Comparison of ENCODE assay signal across 15 cellular contexts in the genomic region with DNA sequence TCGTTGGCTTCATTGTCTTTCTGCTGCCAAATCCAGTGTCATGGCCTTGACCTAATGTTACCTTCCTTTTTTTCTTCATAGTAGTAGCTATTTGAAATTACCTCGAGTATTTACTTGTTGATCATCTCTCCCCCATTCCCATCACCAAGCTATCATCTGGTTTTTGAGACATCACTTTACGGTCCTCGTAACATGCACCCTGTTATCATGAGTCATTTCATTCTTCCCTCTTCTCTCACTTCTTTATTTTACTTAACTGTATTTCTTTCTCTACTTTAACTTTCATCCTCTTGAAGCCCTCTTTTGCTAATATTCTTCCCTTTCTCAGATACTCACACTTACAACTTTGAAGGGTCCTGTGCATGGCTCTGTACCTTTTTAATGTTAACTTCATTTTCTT.
"Had no signal": no experiment of that assay in that cellular context is flagged by ENCODE, and none has a peak within 500 bp of the region (broad histone marks: within the 10 kb centered on the region; RNA-seq: fewer than 3 reads in every experiment).

No MANE protein-coding gene starts in this region.

- H3K27ac Mint-ChIP-seq: progenitor cell of endocrine pancreas, type B pancreatic cell had no signal

- DNase-seq: activated CD8-positive, alpha-beta memory T cell treated with anti-CD3 and anti-CD28 coated beads for 24 hours; activated effector memory CD4-positive, alpha-beta T cell treated with anti-CD3 and anti-CD28 coated beads, Interleukin-2, amount 50 U/mL, for 16 hours; esophagus squamous epithelium; foreskin fibroblast; head of caudate nucleus; naive B cell; occipital lobe; SK-N-SH; spleen; stimulated activated CD4-positive, alpha-beta T cell treated with anti-CD3 and anti-CD28 coated beads, Interleukin-1b, Interleukin-23, amount 100 ng/mL, for 48 hours; stimulated activated naive CD4-positive, alpha-beta T cell treated with Interleukin-2 at 50 U/mL for 16 hours had no signal

- H3K27me3 Mint-ChIP-seq: naive B cell, progenitor cell of endocrine pancreas, type B pancreatic cell had no signal

- ATAC-seq: activated CD4-positive, CD25-positive, alpha-beta regulatory T cell treated with anti-CD3 and anti-CD28 coated beads, Interleukin-2, amount 50 U/mL, for 24 hours; sciatic nerve had no signal

- H3K4me3 Mint-ChIP-seq: type B pancreatic cell had no signal

- H3K9me3 Mint-ChIP-seq: naive B cell, type B pancreatic cell had no signal

- H3K4me1 Mint-ChIP-seq: naive B cell had no signal
